Comparison of ENCODE assay signal across 2 cellular contexts in the genomic region with DNA sequence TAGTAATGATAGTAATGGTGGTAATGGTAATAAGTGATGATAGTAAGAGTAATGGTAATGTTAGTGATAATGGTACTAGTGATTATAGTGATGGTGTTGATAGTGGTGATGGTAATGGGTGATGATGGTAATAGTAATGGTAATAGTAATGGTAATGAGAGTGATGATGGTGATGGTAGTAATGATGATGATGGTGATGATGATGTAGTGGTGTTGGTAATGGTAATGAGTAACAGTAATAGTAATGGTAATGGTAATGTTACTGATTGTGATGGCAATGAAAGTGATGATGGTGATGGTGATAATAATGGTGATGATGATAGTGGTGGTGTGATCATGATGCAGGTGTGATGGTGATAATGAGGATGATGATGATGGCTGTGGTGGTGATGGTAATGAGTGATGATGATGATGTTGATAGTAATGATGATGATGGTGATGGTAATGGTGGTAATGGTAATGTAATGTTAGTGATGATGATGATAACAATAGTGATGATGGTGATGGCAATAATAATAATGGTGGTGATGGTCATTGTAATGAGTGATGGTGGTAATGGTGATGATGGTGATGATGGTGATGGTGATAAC.
A peak's percentile ranks its signal among the peaks of the same experiment; 100 is the strongest.
TF ChIP-seq lines count a peak whose summit lies in the region.

No MANE protein-coding gene starts in this region.

TF ChIP-seq in HEK293, 187 proteins besides CTCF, POLR2A, EP300 and RAD21 (continued from another document and continues in another):
- TF ChIP-seq, protein P1, sequence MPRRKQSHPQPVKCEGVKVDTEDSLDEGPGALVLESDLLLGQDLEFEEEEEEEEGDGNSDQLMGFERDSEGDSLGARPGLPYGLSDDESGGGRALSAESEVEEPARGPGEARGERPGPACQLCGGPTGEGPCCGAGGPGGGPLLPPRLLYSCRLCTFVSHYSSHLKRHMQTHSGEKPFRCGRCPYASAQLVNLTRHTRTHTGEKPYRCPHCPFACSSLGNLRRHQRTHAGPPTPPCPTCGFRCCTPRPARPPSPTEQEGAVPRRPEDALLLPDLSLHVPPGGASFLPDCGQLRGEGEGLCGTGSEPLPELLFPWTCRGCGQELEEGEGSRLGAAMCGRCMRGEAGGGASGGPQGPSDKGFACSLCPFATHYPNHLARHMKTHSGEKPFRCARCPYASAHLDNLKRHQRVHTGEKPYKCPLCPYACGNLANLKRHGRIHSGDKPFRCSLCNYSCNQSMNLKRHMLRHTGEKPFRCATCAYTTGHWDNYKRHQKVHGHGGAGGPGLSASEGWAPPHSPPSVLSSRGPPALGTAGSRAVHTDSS (tag by site-specific recombination; IDR thresholded peaks at IDR 0.05), result peak; percentile 85
- TF ChIP-seq ZNF140 (tag by site-specific recombination; IDR thresholded peaks at IDR 0.05) (no peak), REPIN1 (tag by site-specific recombination; IDR thresholded peaks at IDR 0.05; ENCODE audit: low read depth) (peak; percentile 91; the same call in 1 of the 2 replicates), ZNF391 (tag by site-specific recombination; IDR thresholded peaks at IDR 0.05; ENCODE audit: borderline replicate concordance, low read depth) (no peak), ZBTB1 (tag by site-specific recombination; IDR thresholded peaks at IDR 0.05) (no peak), BCL11A (tag by site-specific recombination; IDR thresholded peaks at IDR 0.05; ENCODE audit: low read depth) (no peak), ZIC2 (tag by site-specific recombination; IDR thresholded peaks at IDR 0.05) (no peak), ZNF157 (tag by site-specific recombination; IDR thresholded peaks at IDR 0.05) (no peak; the same call in 1 of the 2 replicates), ZNF521 (tag by site-specific recombination; IDR thresholded peaks at IDR 0.05) (peak; percentile 45; the same call in 1 of the 2 replicates), TRIM28 (IDR thresholded peaks at IDR 0.05; ENCODE audit: borderline replicate concordance, low read length) (no peak), ZNF530 (tag by site-specific recombination; IDR thresholded peaks at IDR 0.05; ENCODE audit: low read depth) (no peak), SETDB1 (IDR thresholded peaks at IDR 0.05; ENCODE audit: insufficient read length, low read length) (no peak), ZNF596 (tag by site-specific recombination; IDR thresholded peaks at IDR 0.05) (no peak)
- TF ChIP-seq, protein P2, sequence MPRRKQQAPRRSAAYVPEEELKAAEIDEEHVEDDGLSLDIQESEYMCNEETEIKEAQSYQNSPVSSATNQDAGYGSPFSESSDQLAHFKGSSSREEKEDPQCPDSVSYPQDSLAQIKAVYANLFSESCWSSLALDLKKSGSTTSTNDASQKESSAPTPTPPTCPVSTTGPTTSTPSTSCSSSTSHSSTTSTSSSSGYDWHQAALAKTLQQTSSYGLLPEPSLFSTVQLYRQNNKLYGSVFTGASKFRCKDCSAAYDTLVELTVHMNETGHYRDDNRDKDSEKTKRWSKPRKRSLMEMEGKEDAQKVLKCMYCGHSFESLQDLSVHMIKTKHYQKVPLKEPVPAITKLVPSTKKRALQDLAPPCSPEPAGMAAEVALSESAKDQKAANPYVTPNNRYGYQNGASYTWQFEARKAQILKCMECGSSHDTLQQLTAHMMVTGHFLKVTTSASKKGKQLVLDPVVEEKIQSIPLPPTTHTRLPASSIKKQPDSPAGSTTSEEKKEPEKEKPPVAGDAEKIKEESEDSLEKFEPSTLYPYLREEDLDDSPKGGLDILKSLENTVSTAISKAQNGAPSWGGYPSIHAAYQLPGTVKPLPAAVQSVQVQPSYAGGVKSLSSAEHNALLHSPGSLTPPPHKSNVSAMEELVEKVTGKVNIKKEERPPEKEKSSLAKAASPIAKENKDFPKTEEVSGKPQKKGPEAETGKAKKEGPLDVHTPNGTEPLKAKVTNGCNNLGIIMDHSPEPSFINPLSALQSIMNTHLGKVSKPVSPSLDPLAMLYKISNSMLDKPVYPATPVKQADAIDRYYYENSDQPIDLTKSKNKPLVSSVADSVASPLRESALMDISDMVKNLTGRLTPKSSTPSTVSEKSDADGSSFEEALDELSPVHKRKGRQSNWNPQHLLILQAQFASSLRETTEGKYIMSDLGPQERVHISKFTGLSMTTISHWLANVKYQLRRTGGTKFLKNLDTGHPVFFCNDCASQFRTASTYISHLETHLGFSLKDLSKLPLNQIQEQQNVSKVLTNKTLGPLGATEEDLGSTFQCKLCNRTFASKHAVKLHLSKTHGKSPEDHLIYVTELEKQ (tag by site-specific recombination; IDR thresholded peaks at IDR 0.05; ENCODE audit: borderline replicate concordance), result 0 out of 2 replicates have a peak, but pooled peaks have one; percentile 9
- TF ChIP-seq, protein P3, sequence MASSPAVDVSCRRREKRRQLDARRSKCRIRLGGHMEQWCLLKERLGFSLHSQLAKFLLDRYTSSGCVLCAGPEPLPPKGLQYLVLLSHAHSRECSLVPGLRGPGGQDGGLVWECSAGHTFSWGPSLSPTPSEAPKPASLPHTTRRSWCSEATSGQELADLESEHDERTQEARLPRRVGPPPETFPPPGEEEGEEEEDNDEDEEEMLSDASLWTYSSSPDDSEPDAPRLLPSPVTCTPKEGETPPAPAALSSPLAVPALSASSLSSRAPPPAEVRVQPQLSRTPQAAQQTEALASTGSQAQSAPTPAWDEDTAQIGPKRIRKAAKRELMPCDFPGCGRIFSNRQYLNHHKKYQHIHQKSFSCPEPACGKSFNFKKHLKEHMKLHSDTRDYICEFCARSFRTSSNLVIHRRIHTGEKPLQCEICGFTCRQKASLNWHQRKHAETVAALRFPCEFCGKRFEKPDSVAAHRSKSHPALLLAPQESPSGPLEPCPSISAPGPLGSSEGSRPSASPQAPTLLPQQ (tag by site-specific recombination; IDR thresholded peaks at IDR 0.05), result no peak
- TF ChIP-seq, protein P4, sequence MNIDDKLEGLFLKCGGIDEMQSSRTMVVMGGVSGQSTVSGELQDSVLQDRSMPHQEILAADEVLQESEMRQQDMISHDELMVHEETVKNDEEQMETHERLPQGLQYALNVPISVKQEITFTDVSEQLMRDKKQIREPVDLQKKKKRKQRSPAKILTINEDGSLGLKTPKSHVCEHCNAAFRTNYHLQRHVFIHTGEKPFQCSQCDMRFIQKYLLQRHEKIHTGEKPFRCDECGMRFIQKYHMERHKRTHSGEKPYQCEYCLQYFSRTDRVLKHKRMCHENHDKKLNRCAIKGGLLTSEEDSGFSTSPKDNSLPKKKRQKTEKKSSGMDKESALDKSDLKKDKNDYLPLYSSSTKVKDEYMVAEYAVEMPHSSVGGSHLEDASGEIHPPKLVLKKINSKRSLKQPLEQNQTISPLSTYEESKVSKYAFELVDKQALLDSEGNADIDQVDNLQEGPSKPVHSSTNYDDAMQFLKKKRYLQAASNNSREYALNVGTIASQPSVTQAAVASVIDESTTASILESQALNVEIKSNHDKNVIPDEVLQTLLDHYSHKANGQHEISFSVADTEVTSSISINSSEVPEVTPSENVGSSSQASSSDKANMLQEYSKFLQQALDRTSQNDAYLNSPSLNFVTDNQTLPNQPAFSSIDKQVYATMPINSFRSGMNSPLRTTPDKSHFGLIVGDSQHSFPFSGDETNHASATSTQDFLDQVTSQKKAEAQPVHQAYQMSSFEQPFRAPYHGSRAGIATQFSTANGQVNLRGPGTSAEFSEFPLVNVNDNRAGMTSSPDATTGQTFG (tag by site-specific recombination; IDR thresholded peaks at IDR 0.05; ENCODE audit: borderline replicate concordance), result peak; percentile 61; the same call in 1 of the 2 replicates

TF ChIP-seq in GM12878, 131 proteins besides CTCF, POLR2A, EP300 and RAD21 (continued from another document):
- TF ChIP-seq, protein P5, sequence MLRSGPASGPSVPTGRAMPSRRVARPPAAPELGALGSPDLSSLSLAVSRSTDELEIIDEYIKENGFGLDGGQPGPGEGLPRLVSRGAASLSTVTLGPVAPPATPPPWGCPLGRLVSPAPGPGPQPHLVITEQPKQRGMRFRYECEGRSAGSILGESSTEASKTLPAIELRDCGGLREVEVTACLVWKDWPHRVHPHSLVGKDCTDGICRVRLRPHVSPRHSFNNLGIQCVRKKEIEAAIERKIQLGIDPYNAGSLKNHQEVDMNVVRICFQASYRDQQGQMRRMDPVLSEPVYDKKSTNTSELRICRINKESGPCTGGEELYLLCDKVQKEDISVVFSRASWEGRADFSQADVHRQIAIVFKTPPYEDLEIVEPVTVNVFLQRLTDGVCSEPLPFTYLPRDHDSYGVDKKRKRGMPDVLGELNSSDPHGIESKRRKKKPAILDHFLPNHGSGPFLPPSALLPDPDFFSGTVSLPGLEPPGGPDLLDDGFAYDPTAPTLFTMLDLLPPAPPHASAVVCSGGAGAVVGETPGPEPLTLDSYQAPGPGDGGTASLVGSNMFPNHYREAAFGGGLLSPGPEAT (IDR thresholded peaks at IDR 0.05; ENCODE audit: low read depth), result no peak
- no peak for TF ChIP-seq JUNB (IDR thresholded peaks at IDR 0.05)
- TF ChIP-seq, protein P6, sequence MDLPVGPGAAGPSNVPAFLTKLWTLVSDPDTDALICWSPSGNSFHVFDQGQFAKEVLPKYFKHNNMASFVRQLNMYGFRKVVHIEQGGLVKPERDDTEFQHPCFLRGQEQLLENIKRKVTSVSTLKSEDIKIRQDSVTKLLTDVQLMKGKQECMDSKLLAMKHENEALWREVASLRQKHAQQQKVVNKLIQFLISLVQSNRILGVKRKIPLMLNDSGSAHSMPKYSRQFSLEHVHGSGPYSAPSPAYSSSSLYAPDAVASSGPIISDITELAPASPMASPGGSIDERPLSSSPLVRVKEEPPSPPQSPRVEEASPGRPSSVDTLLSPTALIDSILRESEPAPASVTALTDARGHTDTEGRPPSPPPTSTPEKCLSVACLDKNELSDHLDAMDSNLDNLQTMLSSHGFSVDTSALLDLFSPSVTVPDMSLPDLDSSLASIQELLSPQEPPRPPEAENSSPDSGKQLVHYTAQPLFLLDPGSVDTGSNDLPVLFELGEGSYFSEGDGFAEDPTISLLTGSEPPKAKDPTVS (IDR thresholded peaks at IDR 0.05; ENCODE audit: low read depth, low read length), result no peak
- no peak for TF ChIP-seq PAX5 (IDR thresholded peaks at IDR 0.05; ENCODE audit: borderline replicate concordance, low read depth, low read length)
- TF ChIP-seq NR2F1 (conservative IDR thresholded peaks at IDR 0.05), result no peak
- TF ChIP-seq EED (IDR thresholded peaks at IDR 0.05; ENCODE audit: low read depth), result no peak
